Comparison of ENCODE assay signal across 8 cellular contexts in genomic region chr2:113757059-113757657, GRCh38. TPM values are rescaled to one million over a fixed set of nuclear protein-coding genes. Genes with fewer than 3 reads are reported as not detected.
DNase-seq lines count a peak whose midpoint lies in the region; ATAC-seq and TF ChIP-seq lines count a peak whose summit lies in the region.

No MANE protein-coding gene starts in this region.

- TF ChIP-seq RAD21 in liver (IDR thresholded peaks at IDR 0.05), result no peak

- DNase-seq in A673 (ENCODE audit: low spot score), result no peak
- peak; percentile 17 for DNase-seq in HK-2 (ENCODE audit: unreplicated experiment)
- no peak for DNase-seq in ascending aorta (ENCODE audit: low spot score in 2 of 2)
- no peak for DNase-seq in SW480 (ENCODE audit: low spot score)
- no peak for DNase-seq in activated gamma-delta T cell (lab: John Stamatoyannopoulos, UW)

- H3K9ac ChIP-seq in liver (ENCODE audit: low read depth in 1 of 2, low read length in 2 of 2), result peak overlapping the region; percentile 95 to 99

- 22% methylated on average over 17 of the region's 17 CpGs for WGBS in liver
- 28% methylated on average over 17 of the region's 17 CpGs for WGBS in thymus

- intact Hi-C loops in A673 (cut with micrococcal nuclease; ENCODE audit: unreplicated experiment), result loop anchor here (2.0 to 10.0 kb wide), 2 partner anchors 132 to 208 kb away; no protein-coding TSS in a partner anchor
- intact Hi-C loops in ascending aorta (cut with DNase I), result loop anchor here (10.0 kb wide), 1 partner anchor 168 kb away; no protein-coding TSS in a partner anchor

- H3K36me3 ChIP-seq in A673 (ENCODE audit: insufficient read depth, low read length, poor library complexity, severe bottlenecking) (no peaks in the 10 kb centered on the region), ascending aorta (peaks cover 0 to 1% of the 10 kb centered on the region in 2 donors), liver (ENCODE audit: control insufficient read depth in 4 of 4, insufficient read depth in 3 of 4, low read depth in 1 of 4, low read length in 3 of 4) (peaks cover 0 to 2% (median 0%) of the 10 kb centered on the region in 4 donors), thymus (ENCODE audit: control insufficient read depth, insufficient read depth) (no peaks in the 10 kb centered on the region)

- no peaks in the 10 kb centered on the region for H3K4me1 ChIP-seq in A673 (ENCODE audit: insufficient read depth, low read length, poor library complexity, severe bottlenecking)
- peaks cover 4 to 12% of the 10 kb centered on the region in 2 donors for H3K4me1 ChIP-seq in ascending aorta
- peaks cover 0 to 24% (median 18%) of the 10 kb centered on the region in 4 donors for H3K4me1 ChIP-seq in liver (ENCODE audit: control insufficient read depth in 4 of 4, insufficient read depth in 4 of 4, low read length in 3 of 4)
- H3K4me1 ChIP-seq in thymus (ENCODE audit: control insufficient read depth, insufficient read depth, low read length), result peaks cover 4% of the 10 kb centered on the region

- H3K4me3 ChIP-seq in A673 (ENCODE audit: low read depth, low read length, poor library complexity, severe bottlenecking), result peak overlapping the region; percentile 84
- H3K4me3 ChIP-seq in ascending aorta, result peak overlapping the region; percentile 86 to 96
- peak overlapping the region; percentile 70 to 99 (median 90) for H3K4me3 ChIP-seq in liver (ENCODE audit: low read depth in 1 of 3, low read length in 3 of 3)
- H3K4me3 ChIP-seq in thymus (ENCODE audit: low read length), result peak overlapping the region; percentile 90

- POLR2A ChIA-PET in A673 (lab: Charles Lee; ENCODE audit: low non-redundant PET), result no interaction called here

- H3K27me3 ChIP-seq in A673 (replicated peaks; ENCODE audit: insufficient read depth, low read depth, low read length, poor library complexity) (no peaks in the 10 kb centered on the region), ascending aorta (no peaks in the 10 kb centered on the region), liver (ENCODE audit: control insufficient read depth in 4 of 4, insufficient read depth in 4 of 4, low read length in 3 of 4) (no peaks in the 10 kb centered on the region), thymus (ENCODE audit: control insufficient read depth, insufficient read depth) (no peaks in the 10 kb centered on the region)

- TSS peak; percentile 99 for BruUV-seq in A673 (replicated peaks; lab: Mats Ljungman, UMichigan)

- no peaks in the 10 kb centered on the region for H3K9me3 ChIP-seq in A673 (ENCODE audit: low read depth, low read length, poor library complexity, severe bottlenecking)
- no peaks in the 10 kb centered on the region for H3K9me3 ChIP-seq in ascending aorta
- no peaks in the 10 kb centered on the region for H3K9me3 ChIP-seq in liver (ENCODE audit: control insufficient read depth in 4 of 4, low read length in 3 of 4)
- no peaks in the 10 kb centered on the region for H3K9me3 ChIP-seq in thymus (ENCODE audit: control insufficient read depth)

- no peak for ATAC-seq in HG03439 (IDR thresholded peaks at IDR 0.05; ENCODE audit: unreplicated experiment)

- TF ChIP-seq CTCF in A673 (conservative IDR thresholded peaks at IDR 0.05; ENCODE audit: low read depth, low read length) (no peak), ascending aorta (IDR thresholded peaks at IDR 0.05) (no peak), liver (IDR thresholded peaks at IDR 0.05; ENCODE audit: low read depth, low read length, missing input control) (no peak)

- peak overlapping the region; percentile 89 for H3K27ac ChIP-seq in A673 (ENCODE audit: low read depth, low read length, poor library complexity, severe bottlenecking)
- H3K27ac ChIP-seq in ascending aorta, result peak overlapping the region; percentile 92 to 97
- peak overlapping the region; percentile 88 to 97 for H3K27ac ChIP-seq in liver (ENCODE audit: low read depth in 1 of 2, low read length in 2 of 2)
- peak overlapping the region; percentile 97 for H3K27ac ChIP-seq in thymus (ENCODE audit: low read depth)

- CTCF ChIA-PET in A673 (lab: Charles Lee), result interaction anchor here (0.6 kb wide), 2 partner anchors 794 to 814 kb away, joined by 3 read pairs; no protein-coding TSS in a partner anchor

TF ChIP-seq in liver, 16 proteins besides CTCF, POLR2A, EP300 and RAD21:
- TF ChIP-seq TAF1 (conservative IDR thresholded peaks at IDR 0.05) (no peak), RXRA (IDR thresholded peaks at IDR 0.05) (no peak), SP1 (IDR thresholded peaks at IDR 0.05) (no peak), EGR1 (IDR thresholded peaks at IDR 0.05; ENCODE audit: low read depth in 2 of 2) (no peak), NR2F2 (IDR thresholded peaks at IDR 0.05) (no peak), YY1 (IDR thresholded peaks at IDR 0.05) (no peak), HNF4G (IDR thresholded peaks at IDR 0.05) (no peak)
- TF ChIP-seq, protein P1, sequence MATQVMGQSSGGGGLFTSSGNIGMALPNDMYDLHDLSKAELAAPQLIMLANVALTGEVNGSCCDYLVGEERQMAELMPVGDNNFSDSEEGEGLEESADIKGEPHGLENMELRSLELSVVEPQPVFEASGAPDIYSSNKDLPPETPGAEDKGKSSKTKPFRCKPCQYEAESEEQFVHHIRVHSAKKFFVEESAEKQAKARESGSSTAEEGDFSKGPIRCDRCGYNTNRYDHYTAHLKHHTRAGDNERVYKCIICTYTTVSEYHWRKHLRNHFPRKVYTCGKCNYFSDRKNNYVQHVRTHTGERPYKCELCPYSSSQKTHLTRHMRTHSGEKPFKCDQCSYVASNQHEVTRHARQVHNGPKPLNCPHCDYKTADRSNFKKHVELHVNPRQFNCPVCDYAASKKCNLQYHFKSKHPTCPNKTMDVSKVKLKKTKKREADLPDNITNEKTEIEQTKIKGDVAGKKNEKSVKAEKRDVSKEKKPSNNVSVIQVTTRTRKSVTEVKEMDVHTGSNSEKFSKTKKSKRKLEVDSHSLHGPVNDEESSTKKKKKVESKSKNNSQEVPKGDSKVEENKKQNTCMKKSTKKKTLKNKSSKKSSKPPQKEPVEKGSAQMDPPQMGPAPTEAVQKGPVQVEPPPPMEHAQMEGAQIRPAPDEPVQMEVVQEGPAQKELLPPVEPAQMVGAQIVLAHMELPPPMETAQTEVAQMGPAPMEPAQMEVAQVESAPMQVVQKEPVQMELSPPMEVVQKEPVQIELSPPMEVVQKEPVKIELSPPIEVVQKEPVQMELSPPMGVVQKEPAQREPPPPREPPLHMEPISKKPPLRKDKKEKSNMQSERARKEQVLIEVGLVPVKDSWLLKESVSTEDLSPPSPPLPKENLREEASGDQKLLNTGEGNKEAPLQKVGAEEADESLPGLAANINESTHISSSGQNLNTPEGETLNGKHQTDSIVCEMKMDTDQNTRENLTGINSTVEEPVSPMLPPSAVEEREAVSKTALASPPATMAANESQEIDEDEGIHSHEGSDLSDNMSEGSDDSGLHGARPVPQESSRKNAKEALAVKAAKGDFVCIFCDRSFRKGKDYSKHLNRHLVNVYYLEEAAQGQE (IDR thresholded peaks at IDR 0.05), result no peak
- TF ChIP-seq, protein P2, sequence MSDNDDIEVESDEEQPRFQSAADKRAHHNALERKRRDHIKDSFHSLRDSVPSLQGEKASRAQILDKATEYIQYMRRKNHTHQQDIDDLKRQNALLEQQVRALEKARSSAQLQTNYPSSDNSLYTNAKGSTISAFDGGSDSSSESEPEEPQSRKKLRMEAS (IDR thresholded peaks at IDR 0.05), result no peak

RNA-seq across cellular contexts. Expression of gene SLC35F5, which starts 0.7 kb away (rescaled TPM):
- total RNA-seq in A673 (2021) (26.2 and 28.0 TPM in 2 replicates), ascending aorta (55.7 TPM), liver (10 to 100 TPM; 70.6 to 70.8 TPM)
- polyA plus RNA-seq in liver (10 to 100 TPM; 15.3 to 18.5 TPM), thymus (32.4 TPM)
